16 cellular contexts compared by ENCODE assay signal in genomic region chr2:196983934-196984333, GRCh38. TPM values are rescaled to one million over a fixed set of nuclear protein-coding genes. Genes with fewer than 3 reads are reported as not detected.
DNase-seq lines count a peak whose midpoint lies in the region; ATAC-seq and TF ChIP-seq lines count a peak whose summit lies in the region.
"Had no signal": no experiment of that assay in that cellular context is flagged by ENCODE, and none has a peak within 500 bp of the region (broad histone marks: within the 10 kb centered on the region; RNA-seq: fewer than 3 reads in every experiment).

No MANE protein-coding gene starts in this region.

- no peaks in the 10 kb centered on the region for H3K79me2 ChIP-seq in ACC112 (ENCODE audit: control insufficient read depth, insufficient read depth, low read length, unreplicated experiment)

- H3K4me3 ChIP-seq in ACC112 (ENCODE audit: low read depth, low read length) (no peak overlapping the region), fibroblast of villous mesenchyme (ENCODE audit: low read depth, low read length) (no peak overlapping the region), left ventricle myocardium inferior (no peak overlapping the region)
- H3K4me3 ChIP-seq: K562, smooth muscle cell, thyroid gland had no signal

- H2AFZ ChIP-seq in ACC112 (ENCODE audit: low read length, unreplicated experiment): no peak overlapping the region

- H3K4me1 ChIP-seq in ACC112 (ENCODE audit: control insufficient read depth, insufficient read depth, low read length, unreplicated experiment) (peaks cover 25% of the 10 kb centered on the region), left ventricle myocardium inferior (peaks cover 18% of the 10 kb centered on the region)

- ATAC-seq in HG02870 (IDR thresholded peaks at IDR 0.05; ENCODE audit: unreplicated experiment) (no peak), HG03521 (IDR thresholded peaks at IDR 0.05; ENCODE audit: unreplicated experiment) (no peak)
- ATAC-seq: K562 had no signal

- DNase-seq in GM04504 (ENCODE audit: low read depth) (peak; percentile 36), SKM-1 treated with dmso at 0.1 percent for 144 hours (lab: John Stamatoyannopoulos, UW; ENCODE audit: unreplicated experiment) (peak; percentile 95), fibroblast of villous mesenchyme (ENCODE audit: low read depth) (peak; percentile 67), left ventricle myocardium inferior (no peak), iPS-NIHi7 (ENCODE audit: extremely low spot score) (no peak)
- DNase-seq: activated naive CD4-positive, alpha-beta T cell treated with anti-CD3 and anti-CD28 coated beads, Interleukin-2, amount 50 U/mL, for 16 hours; cerebellar nuclear complex; DMS53; NCI-H1694; SHP77 treated with DMSO at 0.1 percent for 48 hours; thyroid gland had no signal

- TF ChIP-seq CTCF in fibroblast of villous mesenchyme (IDR thresholded peaks at IDR 0.05; ENCODE audit: insufficient read depth, low read depth, low read length) (no peak), left ventricle myocardium inferior (IDR thresholded peaks at IDR 0.05; ENCODE audit: borderline replicate concordance) (no peak)

- no peaks in the 10 kb centered on the region for H3K9me3 ChIP-seq in left ventricle myocardium inferior (replicated peaks)
- H3K9me3 ChIP-seq: thyroid gland had no signal

- intact Hi-C loops in left ventricle myocardium inferior (cut with micrococcal nuclease): no loop called here

- H3K27me3 ChIP-seq in ACC112 (ENCODE audit: insufficient read depth, low read length) (no peaks in the 10 kb centered on the region), left ventricle myocardium inferior (ENCODE audit: low read depth) (no peaks in the 10 kb centered on the region)
- H3K27me3 ChIP-seq: thyroid gland had no signal

- H3K36me3 ChIP-seq in ACC112 (ENCODE audit: insufficient read depth, low read length): no peaks in the 10 kb centered on the region
- no peaks in the 10 kb centered on the region for H3K36me3 ChIP-seq in left ventricle myocardium inferior
- H3K36me3 ChIP-seq: thyroid gland had no signal

- H3K27ac ChIP-seq in ACC112 (ENCODE audit: low read depth, low read length) (0 out of 2 replicates have a peak overlapping the region, but pooled peaks have one; percentile 16), left ventricle myocardium inferior (replicated peaks) (no peak overlapping the region)
- H3K27ac ChIP-seq: thyroid gland had no signal

RNA-seq across cellular contexts. Expression of gene PGAP1, which starts 57.4 kb away (rescaled TPM):
- total RNA-seq in fibroblast of villous mesenchyme (8.1 and 11.7 TPM in 2 replicates), left ventricle myocardium inferior (6.8 TPM)

Comparison
In these comparisons a context has a peak if more than half of its experiments do, and no peak if none do; other contexts are left out.
1. DNase-seq: peak in GM04504 (single experiment), SKM-1 treated with dmso at 0.1 percent for 144 hours (single experiment) and fibroblast of villous mesenchyme (single experiment); none in left ventricle myocardium inferior (single experiment) and iPS-NIHi7 (single experiment).